ENCODE assay signal across 1 cellular context in genomic region chr3:13254028-13254951, GRCh38.
TF ChIP-seq lines count a peak whose summit lies in the region.

No MANE protein-coding gene starts in this region.

TF ChIP-seq in HepG2, 621 proteins besides CTCF, POLR2A, EP300 and RAD21 (continued from another document and continues in another):
- TF ChIP-seq IKZF5 (CRISPR knock-in tag; IDR thresholded peaks at IDR 0.05) (peak; percentile 49; the same call in 1 of the 2 replicates), GABPB1 (CRISPR knock-in tag; IDR thresholded peaks at IDR 0.05) (peak; percentile 51), ZFY (CRISPR knock-in tag; IDR thresholded peaks at IDR 0.05) (peak; percentile 63), ZBTB42 (CRISPR knock-in tag; IDR thresholded peaks at IDR 0.05) (peak; percentile 45; the same call in 1 of the 2 replicates), TBX2 (CRISPR knock-in tag; IDR thresholded peaks at IDR 0.05; ENCODE audit: borderline replicate concordance) (peak; percentile 68), CAMTA2 (CRISPR knock-in tag; IDR thresholded peaks at IDR 0.05; ENCODE audit: borderline replicate concordance) (no peak), HMG20B (CRISPR knock-in tag; conservative IDR thresholded peaks at IDR 0.05) (0 out of 2 replicates have a peak, but pooled peaks have one; percentile 16), REL (CRISPR knock-in tag; conservative IDR thresholded peaks at IDR 0.05) (no peak), ZNF329 (CRISPR knock-in tag; IDR thresholded peaks at IDR 0.05; ENCODE audit: low read depth) (0 out of 2 replicates have a peak, but pooled peaks have one; percentile 46), ZFP37 (CRISPR knock-in tag; IDR thresholded peaks at IDR 0.05; ENCODE audit: borderline replicate concordance) (no peak), FOXJ3 (CRISPR knock-in tag; IDR thresholded peaks at IDR 0.05; ENCODE audit: borderline replicate concordance) (peak; percentile 31), ZFP91 (CRISPR knock-in tag; IDR thresholded peaks at IDR 0.05; ENCODE audit: borderline replicate concordance) (peak; percentile 78; the same call in 1 of the 2 replicates), TRIM24 (CRISPR knock-in tag; IDR thresholded peaks at IDR 0.05) (no peak), ZNF772 (CRISPR knock-in tag; IDR thresholded peaks at IDR 0.05) (no peak), ZNF749 (CRISPR knock-in tag; IDR thresholded peaks at IDR 0.05; ENCODE audit: borderline replicate concordance) (no peak), ZGPAT (CRISPR knock-in tag; IDR thresholded peaks at IDR 0.05) (0 out of 2 replicates have a peak, but pooled peaks have one; percentile 34), RNF2 (conservative IDR thresholded peaks at IDR 0.05; ENCODE audit: low read depth) (no peak), SMAD1 (CRISPR knock-in tag; IDR thresholded peaks at IDR 0.05; ENCODE audit: borderline replicate concordance, low read depth) (0 out of 2 replicates have a peak, but pooled peaks have one; percentile 58), FOXK1 (CRISPR knock-in tag; IDR thresholded peaks at IDR 0.05; ENCODE audit: borderline replicate concordance, low read depth) (0 out of 2 replicates have a peak, but pooled peaks have one; percentile 21), SNAI1 (CRISPR knock-in tag; IDR thresholded peaks at IDR 0.05; ENCODE audit: borderline replicate concordance) (peak; percentile 61; the same call in 1 of the 2 replicates), ZNF784 (CRISPR knock-in tag; IDR thresholded peaks at IDR 0.05; ENCODE audit: borderline replicate concordance) (no peak), ZNF841 (CRISPR knock-in tag; IDR thresholded peaks at IDR 0.05; ENCODE audit: borderline replicate concordance) (no peak), MIER2 (CRISPR knock-in tag; IDR thresholded peaks at IDR 0.05) (no peak), SOX13 (IDR thresholded peaks at IDR 0.05) (peak; percentile 91), SOX13 (CRISPR knock-in tag; conservative IDR thresholded peaks at IDR 0.05 in 1 of 2, IDR thresholded peaks at IDR 0.05 in 1 of 2) (peak in 1 of 2 experiments; percentile 99; a peak in 2 of 4 replicates), PHF20 (CRISPR knock-in tag; IDR thresholded peaks at IDR 0.05) (0 out of 2 replicates have a peak, but pooled peaks have one; percentile 37), ZSCAN29 (CRISPR knock-in tag; conservative IDR thresholded peaks at IDR 0.05) (no peak), MLLT10 (CRISPR knock-in tag; IDR thresholded peaks at IDR 0.05) (no peak), RORA (CRISPR knock-in tag; IDR thresholded peaks at IDR 0.05) (no peak), RFX3 (CRISPR knock-in tag; IDR thresholded peaks at IDR 0.05) (no peak), FOXO4 (CRISPR knock-in tag; conservative IDR thresholded peaks at IDR 0.05) (no peak), DR1 (CRISPR knock-in tag; IDR thresholded peaks at IDR 0.05) (no peak), TFDP2 (CRISPR knock-in tag; IDR thresholded peaks at IDR 0.05) (peak; percentile 24; the same call in 1 of the 2 replicates), ZNF687 (CRISPR knock-in tag; IDR thresholded peaks at IDR 0.05) (peak; percentile 94), ZNF263 (CRISPR knock-in tag; IDR thresholded peaks at IDR 0.05) (peak; percentile 61), ZFP36L1 (CRISPR knock-in tag; IDR thresholded peaks at IDR 0.05) (no peak), KDM5B (CRISPR knock-in tag; IDR thresholded peaks at IDR 0.05; ENCODE audit: borderline replicate concordance) (peak; percentile 78; the same call in 1 of the 2 replicates), MXD1 (CRISPR knock-in tag; IDR thresholded peaks at IDR 0.05) (peak; percentile 63; the same call in 1 of the 2 replicates), ZNF34 (CRISPR knock-in tag; IDR thresholded peaks at IDR 0.05; ENCODE audit: borderline replicate concordance) (no peak), NCOA1 (CRISPR knock-in tag; IDR thresholded peaks at IDR 0.05) (no peak), RARG (CRISPR knock-in tag; IDR thresholded peaks at IDR 0.05; ENCODE audit: low read depth) (no peak), PRMT3 (CRISPR knock-in tag; IDR thresholded peaks at IDR 0.05; ENCODE audit: borderline replicate concordance, low read depth) (no peak), ZNF891 (CRISPR knock-in tag; IDR thresholded peaks at IDR 0.05) (peak; percentile 28; the same call in 1 of the 2 replicates), ZNF549 (CRISPR knock-in tag; IDR thresholded peaks at IDR 0.05) (no peak), RBAK (CRISPR knock-in tag; IDR thresholded peaks at IDR 0.05) (no peak), TOPORS (CRISPR knock-in tag; IDR thresholded peaks at IDR 0.05) (peak; percentile 81; the same call in 1 of the 2 replicates), CEBPB (IDR thresholded peaks at IDR 0.05; ENCODE audit: borderline replicate concordance, low read depth, low read length) (peak; percentile 75; the same call in 1 of the 2 replicates), HHEX (CRISPR knock-in tag; IDR thresholded peaks at IDR 0.05) (no peak), PLRG1 (conservative IDR thresholded peaks at IDR 0.05) (no peak), MNT (IDR thresholded peaks at IDR 0.05) (no peak), SOX5 (CRISPR knock-in tag; IDR thresholded peaks at IDR 0.05; ENCODE audit: borderline replicate concordance) (peak; percentile 97), BORCS8-MEF2B (CRISPR knock-in tag; IDR thresholded peaks at IDR 0.05) (peak; percentile 15), ZBTB2 (CRISPR knock-in tag; IDR thresholded peaks at IDR 0.05; ENCODE audit: low read depth) (no peak)
